Comparison of ENCODE assay signal across 8 cellular contexts in the genomic region with DNA sequence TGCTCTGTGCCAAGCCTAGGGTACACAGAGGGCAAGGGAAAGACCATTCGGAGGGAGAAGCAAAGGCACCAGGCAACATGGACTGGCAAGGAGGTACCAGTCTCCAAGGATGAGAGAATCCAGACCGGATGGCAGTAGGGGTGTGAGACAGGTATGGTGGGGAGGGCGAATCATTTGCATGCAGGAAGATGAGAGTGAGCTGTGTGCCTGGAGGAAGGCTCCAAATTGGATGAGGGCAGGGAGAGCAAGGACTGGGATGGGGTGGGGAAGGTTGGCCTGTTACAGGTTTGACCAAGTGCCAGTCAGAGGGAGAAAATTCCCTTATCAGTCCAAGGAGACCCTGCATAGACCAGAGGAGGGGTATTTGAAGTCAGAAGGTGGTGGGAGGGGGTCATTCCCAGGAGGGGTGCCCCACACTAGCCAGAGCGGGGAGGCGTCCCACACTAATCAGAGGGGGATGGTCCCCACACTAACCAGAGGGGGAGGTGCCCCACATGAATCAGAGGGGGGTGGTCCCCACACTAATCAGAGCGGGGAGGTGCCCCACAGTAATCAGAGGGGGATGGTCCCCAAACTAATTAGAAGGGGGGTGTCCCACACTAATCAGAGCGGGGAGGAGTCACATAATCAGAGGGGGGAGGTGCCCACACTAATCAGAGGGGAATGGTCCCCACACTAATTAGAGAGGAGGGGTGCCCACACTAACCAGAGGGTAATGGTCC. TPM values are rescaled to one million over a fixed set of nuclear protein-coding genes. Genes with fewer than 3 reads are reported as not detected.
A peak's percentile ranks its signal among the peaks of the same experiment; 100 is the strongest.
DNase-seq lines count a peak whose midpoint lies in the region; ATAC-seq and TF ChIP-seq lines count a peak whose summit lies in the region.

No MANE protein-coding gene starts in this region.

- TF ChIP-seq CTCF in AG10803 (conservative IDR thresholded peaks at IDR 0.05; ENCODE audit: low read length), result no peak

- peak overlapping the region; percentile 92 to 97 (median 96) for H3K4me3 Mint-ChIP-seq in naive B cell

- H3K27me3 Mint-ChIP-seq in naive B cell, result peaks cover 1 to 11% (median 4%) of the 10 kb centered on the region in 3 donors

- H3K9me3 Mint-ChIP-seq in naive B cell, result peaks cover 0 to under 1% (median 0%) of the 10 kb centered on the region in 7 donors

- TF ChIP-seq EP300 in Ishikawa (IDR thresholded peaks at IDR 0.05; ENCODE audit: borderline replicate concordance), result no peak

- H3K27ac ChIP-seq in ectodermal cell (ENCODE audit: insufficient read depth, low read depth, low read length, poor library complexity, severe bottlenecking), result no peak overlapping the region

- peaks cover 5% of the 10 kb centered on the region for H3K27me3 ChIP-seq in ectodermal cell (ENCODE audit: control insufficient read depth, insufficient read depth, low read length, poor library complexity, severe bottlenecking)

- H3K4me1 ChIP-seq in ectodermal cell (ENCODE audit: control insufficient read depth, insufficient read depth, low read length), result peaks cover 4% of the 10 kb centered on the region

- WGBS in ectodermal cell, 2 experiments, result 49 to 53% methylated on average over 7 of the region's 7 CpGs

- no peaks in the 10 kb centered on the region for H3K36me3 ChIP-seq in ectodermal cell (ENCODE audit: control insufficient read depth, insufficient read depth, low read length)

- no peak for ATAC-seq in naive B cell (ENCODE audit: low read depth in 2 of 2)
- ATAC-seq in HG03439 (IDR thresholded peaks at IDR 0.05; ENCODE audit: unreplicated experiment), result no peak

- no peaks in the 10 kb centered on the region for H3K36me3 Mint-ChIP-seq in naive B cell

- H3K4me1 Mint-ChIP-seq in naive B cell, result peaks cover 37 to 51% (median 42%) of the 10 kb centered on the region in 3 donors

- TF ChIP-seq RAD21 in Ishikawa (IDR thresholded peaks at IDR 0.05; ENCODE audit: low read depth), result no peak

- DNase-seq in AG10803 (ENCODE audit: low read depth), result no peak
- no peak for DNase-seq in naive B cell
- DNase-seq in SK-N-DZ (ENCODE audit: low spot score), result no peak
- DNase-seq in activated CD4-positive, alpha-beta T cell treated with anti-CD3 and anti-CD28 coated beads for 1 hour, result no peak
- DNase-seq in NCI-H1417 treated with DMSO at 0.1 percent for 48 hours (lab: John Stamatoyannopoulos, UW), result no peak

- H3K9me3 ChIP-seq in ectodermal cell (ENCODE audit: control insufficient read depth, low read length), result no peaks in the 10 kb centered on the region

- H3K4me3 ChIP-seq in AG10803 (ENCODE audit: low read length), result peak overlapping the region; percentile 98
- H3K4me3 ChIP-seq in ectodermal cell (ENCODE audit: insufficient read depth, low read depth, low read length), result peak overlapping the region; percentile 70

- H3K27ac Mint-ChIP-seq in naive B cell, result peak overlapping the region; percentile 54 to 97 (median 94)

TF ChIP-seq in Ishikawa, 13 proteins besides CTCF, POLR2A, EP300 and RAD21:
- no peak for TF ChIP-seq TEAD4 (IDR thresholded peaks at IDR 0.05)
- TF ChIP-seq FOXM1 (IDR thresholded peaks at IDR 0.05; ENCODE audit: borderline replicate concordance, low read depth), result no peak
- TF ChIP-seq EGR1 (IDR thresholded peaks at IDR 0.05), result no peak
- TF ChIP-seq ZBTB7A (IDR thresholded peaks at IDR 0.05; ENCODE audit: low read depth), result 0 out of 2 replicates have a peak, but pooled peaks have one; percentile 11
- TF ChIP-seq YY1 (IDR thresholded peaks at IDR 0.05; ENCODE audit: low read depth), result no peak
- TF ChIP-seq, protein P1, sequence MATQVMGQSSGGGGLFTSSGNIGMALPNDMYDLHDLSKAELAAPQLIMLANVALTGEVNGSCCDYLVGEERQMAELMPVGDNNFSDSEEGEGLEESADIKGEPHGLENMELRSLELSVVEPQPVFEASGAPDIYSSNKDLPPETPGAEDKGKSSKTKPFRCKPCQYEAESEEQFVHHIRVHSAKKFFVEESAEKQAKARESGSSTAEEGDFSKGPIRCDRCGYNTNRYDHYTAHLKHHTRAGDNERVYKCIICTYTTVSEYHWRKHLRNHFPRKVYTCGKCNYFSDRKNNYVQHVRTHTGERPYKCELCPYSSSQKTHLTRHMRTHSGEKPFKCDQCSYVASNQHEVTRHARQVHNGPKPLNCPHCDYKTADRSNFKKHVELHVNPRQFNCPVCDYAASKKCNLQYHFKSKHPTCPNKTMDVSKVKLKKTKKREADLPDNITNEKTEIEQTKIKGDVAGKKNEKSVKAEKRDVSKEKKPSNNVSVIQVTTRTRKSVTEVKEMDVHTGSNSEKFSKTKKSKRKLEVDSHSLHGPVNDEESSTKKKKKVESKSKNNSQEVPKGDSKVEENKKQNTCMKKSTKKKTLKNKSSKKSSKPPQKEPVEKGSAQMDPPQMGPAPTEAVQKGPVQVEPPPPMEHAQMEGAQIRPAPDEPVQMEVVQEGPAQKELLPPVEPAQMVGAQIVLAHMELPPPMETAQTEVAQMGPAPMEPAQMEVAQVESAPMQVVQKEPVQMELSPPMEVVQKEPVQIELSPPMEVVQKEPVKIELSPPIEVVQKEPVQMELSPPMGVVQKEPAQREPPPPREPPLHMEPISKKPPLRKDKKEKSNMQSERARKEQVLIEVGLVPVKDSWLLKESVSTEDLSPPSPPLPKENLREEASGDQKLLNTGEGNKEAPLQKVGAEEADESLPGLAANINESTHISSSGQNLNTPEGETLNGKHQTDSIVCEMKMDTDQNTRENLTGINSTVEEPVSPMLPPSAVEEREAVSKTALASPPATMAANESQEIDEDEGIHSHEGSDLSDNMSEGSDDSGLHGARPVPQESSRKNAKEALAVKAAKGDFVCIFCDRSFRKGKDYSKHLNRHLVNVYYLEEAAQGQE (IDR thresholded peaks at IDR 0.05; ENCODE audit: low read depth), result no peak
TF ChIP-seq in Ishikawa: peak in this region for 1.

RNA-seq across cellular contexts. Expression of a gene that starts 0.7 kb away (rescaled TPM):
- 53.4 TPM for polyA plus RNA-seq in ectodermal cell (2013, experiment 1 of 4)
- 59.5 TPM for polyA plus RNA-seq in ectodermal cell (2013, experiment 2 of 4)
- polyA plus RNA-seq in ectodermal cell (2013, experiment 3 of 4), result 45.2 TPM
- polyA plus RNA-seq in ectodermal cell (2013, experiment 4 of 4), result 48.6 TPM
- polyA plus RNA-seq in naive B cell (ENCODE audit: low read depth in 6 of 6), result 1 to 10 TPM; 3.7 to 9.7 (median 6.0) TPM
- polyA plus RNA-seq in SK-N-DZ (2014; cell fraction: cytosol; rRNA removed), result 37.9 and 56.5 TPM in 2 replicates
- 15.8 and 20.8 TPM in 2 replicates for polyA plus RNA-seq in SK-N-DZ (2014; cell fraction: nucleus; rRNA removed)

RNA-seq across cellular contexts. Expression of a gene that starts 15.1 kb away (rescaled TPM):
- 6.1 TPM for polyA plus RNA-seq in ectodermal cell (2013, experiment 1 of 4)
- 6.4 TPM for polyA plus RNA-seq in ectodermal cell (2013, experiment 2 of 4)
- 3.3 TPM for polyA plus RNA-seq in ectodermal cell (2013, experiment 3 of 4)
- 3.6 TPM for polyA plus RNA-seq in ectodermal cell (2013, experiment 4 of 4)
- not detected for polyA plus RNA-seq in naive B cell (ENCODE audit: low read depth in 6 of 6)
- 0.12 TPM in 1 of 2 replicates, not detected in the other for polyA plus RNA-seq in SK-N-DZ (2014; cell fraction: cytosol; rRNA removed)
- polyA plus RNA-seq in SK-N-DZ (2014; cell fraction: nucleus; rRNA removed), result not detected in 2 replicates

RNA-seq across cellular contexts. Expression of a gene that starts 29.1 kb away (rescaled TPM):
- polyA plus RNA-seq in ectodermal cell (2013, experiment 1 of 4), result 78.3 TPM
- polyA plus RNA-seq in ectodermal cell (2013, experiment 2 of 4), result 89.7 TPM
- polyA plus RNA-seq in ectodermal cell (2013, experiment 3 of 4), result 64.0 TPM
- polyA plus RNA-seq in ectodermal cell (2013, experiment 4 of 4), result 67.5 TPM
- 10 to 100 TPM in 1 of 6 donors, 1 to 10 TPM in 5; 1.2 to 17.1 (median 3.7) TPM for polyA plus RNA-seq in naive B cell (ENCODE audit: low read depth in 6 of 6)
- 32.5 and 46.0 TPM in 2 replicates for polyA plus RNA-seq in SK-N-DZ (2014; cell fraction: cytosol; rRNA removed)
- polyA plus RNA-seq in SK-N-DZ (2014; cell fraction: nucleus; rRNA removed), result 37.6 and 66.3 TPM in 2 replicates
